ENCODE assay signal across 16 cellular contexts in the genomic region with DNA sequence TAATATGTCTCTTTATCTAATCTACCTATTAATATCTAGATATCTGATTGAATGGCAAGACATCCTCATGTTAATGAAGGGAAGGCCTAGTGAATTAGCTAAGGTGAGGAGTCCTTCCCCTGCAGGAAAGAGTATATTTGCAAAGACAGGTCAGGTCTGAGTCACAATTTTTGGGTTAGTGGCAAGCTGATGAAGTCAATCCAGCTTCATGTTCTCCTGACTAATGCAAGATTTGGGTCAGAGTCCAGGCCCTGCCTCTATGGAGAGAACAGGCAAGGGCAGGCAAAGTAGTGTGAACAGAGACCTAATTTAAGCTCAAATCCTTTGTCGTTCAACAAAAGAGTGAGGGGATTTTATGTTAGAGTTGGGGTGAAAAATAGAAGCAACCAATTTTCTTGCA.
DNase-seq lines count a peak whose midpoint lies in the region; ATAC-seq, FAIRE-seq and TF ChIP-seq lines count a peak whose summit lies in the region.
"Had no signal": no experiment of that assay in that cellular context is flagged by ENCODE, and none has a peak within 500 bp of the region (broad histone marks: within the 10 kb centered on the region; RNA-seq: fewer than 3 reads in every experiment).

No MANE protein-coding gene starts in this region.

- no peaks in the 10 kb centered on the region for H3K79me1 ChIP-seq in H1 (ENCODE audit: low read depth, low read length)

- H3K79me2 ChIP-seq in HepG2 (ENCODE audit: insufficient read depth, low read length) (no peaks in the 10 kb centered on the region), H1 (ENCODE audit: control insufficient read depth in 1 of 2, insufficient read depth in 2 of 2, low read length in 2 of 2) (no peaks in the 10 kb centered on the region)

- H2AFZ ChIP-seq in HepG2 (ENCODE audit: low read length) (no peak overlapping the region), H1 (ENCODE audit: low read length) (0 out of 2 replicates have a peak overlapping the region, but pooled peaks have one; percentile 42)

- no peak overlapping the region for H4K91ac ChIP-seq in H1 (replicated peaks; ENCODE audit: insufficient read length, low read length)

- TF ChIP-seq POLR2A in HepG2 (IDR thresholded peaks at IDR 0.05; ENCODE audit: insufficient read depth in 1 of 2, low read depth in 2 of 2, low read length in 2 of 2) (no peak), H1 (IDR thresholded peaks at IDR 0.05; ENCODE audit: control extremely low read depth in 1 of 2, low read depth in 2 of 2, low read length in 2 of 2) (no peak)

- POLR2A ChIA-PET in HepG2 (lab: Yijun Ruan, JAX) = no interaction called here
- POLR2A ChIA-PET in H1 (lab: Charles Lee; ENCODE audit: partially characterized antibody) = no interaction called here

- H2BK5ac ChIP-seq in H1 (ENCODE audit: low read depth, low read length) = no peak overlapping the region

- BruUV-seq in HepG2 (replicated peaks; lab: Mats Ljungman, UMichigan) = no TSS peak

- peaks cover 0 to 7% (median 0%) of the 10 kb centered on the region in 4 donors for H3K4me1 ChIP-seq in liver (ENCODE audit: control insufficient read depth in 4 of 4, insufficient read depth in 4 of 4, low read length in 3 of 4)
- H3K4me1 ChIP-seq in HepG2 (ENCODE audit: insufficient read depth, low read length) = no peaks in the 10 kb centered on the region
- no peaks in the 10 kb centered on the region for H3K4me1 ChIP-seq in H1 (replicated peaks in 1 of 4; ENCODE audit: control insufficient read depth in 3 of 4, insufficient read depth in 4 of 4, low read length in 3 of 4)
- H3K4me1 ChIP-seq: BLaER1, Caco-2 had no signal

- TF ChIP-seq RAD21 in liver (IDR thresholded peaks at IDR 0.05) (peak; percentile 38 to 55), HepG2 (CRISPR knock-in tag; IDR thresholded peaks at IDR 0.05) (no peak), H1 (IDR thresholded peaks at IDR 0.05 in 1 of 2, conservative IDR thresholded peaks at IDR 0.05 in 1 of 2; ENCODE audit: low read depth in 2 of 2, low read length in 2 of 2) (no peak)

- no peak overlapping the region for H2BK20ac ChIP-seq in H1 (ENCODE audit: low read length)

- H3K23ac ChIP-seq in H1 (ENCODE audit: insufficient read length) = no peak overlapping the region

- DNase-seq in HepG2 (ENCODE audit: low spot score) (no peak), H1 (ENCODE audit: low read depth in 1 of 2, low spot score in 2 of 2) (no peak), left lobe of liver (ENCODE audit: low spot score) (peak; percentile 70), RKO (ENCODE audit: low spot score) (no peak), HUDEP-2 (lab: John Stamatoyannopoulos, UW; ENCODE audit: unreplicated experiment in 76 of 76) (no peak)
- no peak for DNase-seq in activated T-cell treated with anti-CD3 and anti-CD28 coated beads, Interleukin-2, amount 50 U/mL, for 1 hour
- DNase-seq: 8988T; AML-193; Caco-2; CD8-positive, alpha-beta memory T cell; DMS53; GF-D8; H7 had no signal

- H4K5ac ChIP-seq in H1 (ENCODE audit: insufficient read length, low read depth, low read length) = no peak overlapping the region

- intact Hi-C loops in HepG2 (cut with micrococcal nuclease; ENCODE audit: unreplicated experiment) = no loop called here

- no peak overlapping the region for H3K4me3 ChIP-seq in liver (ENCODE audit: low read depth in 1 of 3, low read length in 3 of 3)
- no peak overlapping the region for H3K4me3 ChIP-seq in HepG2 (replicated peaks in 1 of 3; ENCODE audit: insufficient read depth in 1 of 3, low read depth in 2 of 3, low read length in 3 of 3)
- no peak overlapping the region for H3K4me3 ChIP-seq in H1 (ENCODE audit: extremely low read depth in 1 of 4, insufficient read depth in 2 of 4, low read depth in 3 of 4, low read length in 4 of 4)
- H3K4me3 ChIP-seq: BLaER1 had no signal

- H2BK120ac ChIP-seq in H1 (replicated peaks; ENCODE audit: low read depth, low read length) = no peak overlapping the region

- H3K23me2 ChIP-seq in H1 (ENCODE audit: low read depth, low read length) = no peaks in the 10 kb centered on the region

- H3K27ac ChIP-seq in liver (ENCODE audit: low read depth in 1 of 2, low read length in 2 of 2) (no peak overlapping the region), HepG2 (ENCODE audit: extremely low read length, insufficient read depth, low read length) (no peak overlapping the region), H1 (ENCODE audit: low read depth, low read length) (no peak overlapping the region)
- H3K27ac ChIP-seq: BLaER1 had no signal

- in situ Hi-C loops in HepG2 (cut with HindIII; ENCODE audit: extremely low pct_ligation_motif_present, low pct_unique_long_range_greater_than_20kb) = no loop called here

- no peak overlapping the region for H3K4ac ChIP-seq in H1 (replicated peaks; ENCODE audit: insufficient read length, low read depth, low read length)

- no peak overlapping the region for H3K14ac ChIP-seq in H1 (ENCODE audit: insufficient read length)

- H2AK5ac ChIP-seq in H1 (ENCODE audit: low read depth, low read length) = no peak overlapping the region

- TF ChIP-seq EP300 in HepG2 (IDR thresholded peaks at IDR 0.05; ENCODE audit: low read depth in 2 of 2, low read length in 2 of 2) (no peak), HepG2 (CRISPR knock-in tag; IDR thresholded peaks at IDR 0.05; ENCODE audit: borderline replicate concordance) (no peak), H1 (IDR thresholded peaks at IDR 0.05; ENCODE audit: borderline replicate concordance in 1 of 2, low read depth in 2 of 2, low read length in 2 of 2) (no peak)

- no peaks in the 10 kb centered on the region for H3K36me3 ChIP-seq in liver (ENCODE audit: control insufficient read depth in 4 of 4, insufficient read depth in 3 of 4, low read depth in 1 of 4, low read length in 3 of 4)
- no peaks in the 10 kb centered on the region for H3K36me3 ChIP-seq in HepG2 (replicated peaks in 1 of 2; ENCODE audit: control insufficient read depth in 1 of 2, insufficient read depth in 2 of 2, low read length in 2 of 2)
- H3K36me3 ChIP-seq in H1 (ENCODE audit: control insufficient read depth in 2 of 4, insufficient read depth in 4 of 4, low read length in 3 of 4) = no peaks in the 10 kb centered on the region
- H3K36me3 ChIP-seq: BLaER1 had no signal

- WGBS in liver = 47% methylated on average over 1 of the region's 1 CpG
- WGBS in HepG2 (ENCODE audit: low lambda C conversion rate) = 27% methylated on average over 1 of the region's 1 CpG
- WGBS in H1 (ENCODE audit: extremely low coverage in 1 of 2, insufficient coverage in 1 of 2, insufficient read length in 1 of 2, insufficient replicate concordance in 2 of 2, low coverage in 1 of 2, low lambda C conversion rate in 2 of 2, missing lambda C conversion rate in 1 of 2), 2 experiments = 100% methylated on average over 1 of the region's 1 CpG; no CpG with 5 or more reads in 1 of the 2 experiments

- H3K4me2 ChIP-seq in HepG2 (ENCODE audit: low read depth, low read length) (no peak overlapping the region), H1 (ENCODE audit: insufficient read depth in 1 of 2, low read depth in 2 of 2, low read length in 2 of 2) (no peak overlapping the region)
- H3K4me2 ChIP-seq: BLaER1 had no signal

- no peak for FAIRE-seq in HepG2 (lab: Jason Lieb, UNC)
- FAIRE-seq in H1 (lab: Jason Lieb, UNC) = no peak
- FAIRE-seq: GM19239 had no signal

- H4K20me1 ChIP-seq in HepG2 (ENCODE audit: insufficient read depth, low read length) (no peaks in the 10 kb centered on the region), H1 (replicated peaks in 1 of 2; ENCODE audit: control insufficient read depth in 1 of 2, insufficient read depth in 2 of 2, low read length in 2 of 2) (no peaks in the 10 kb centered on the region)
- H4K20me1 ChIP-seq: BLaER1 had no signal

- H2BK15ac ChIP-seq in H1 (ENCODE audit: low read length) = no peak overlapping the region

- H3K9me3 ChIP-seq in liver (ENCODE audit: control insufficient read depth in 4 of 4, low read length in 3 of 4) = no peaks in the 10 kb centered on the region
- no peaks in the 10 kb centered on the region for H3K9me3 ChIP-seq in HepG2 (ENCODE audit: low read length)
- no peaks in the 10 kb centered on the region for H3K9me3 ChIP-seq in H1 (ENCODE audit: insufficient read depth in 2 of 2, low read depth in 1 of 2, low read length in 1 of 2)
- H3K9me3 ChIP-seq: BLaER1, Caco-2 had no signal

- no peak overlapping the region for H3K18ac ChIP-seq in H1 (ENCODE audit: extremely low read depth, low read length)

- no peak overlapping the region for H3K56ac ChIP-seq in H1 (replicated peaks; ENCODE audit: insufficient read length, low read depth, low read length)

- no peak overlapping the region for H2BK12ac ChIP-seq in H1 (ENCODE audit: low read depth, low read length)

- H4K8ac ChIP-seq in H1 (ENCODE audit: extremely low read depth, insufficient read depth, low read length) = no peak overlapping the region

- TF ChIP-seq CTCF in liver (IDR thresholded peaks at IDR 0.05; ENCODE audit: low read depth, low read length, missing input control) (no peak), HepG2 (CRISPR knock-in tag; IDR thresholded peaks at IDR 0.05) (no peak), H1 (IDR thresholded peaks at IDR 0.05; ENCODE audit: control extremely low read depth in 1 of 3, insufficient read depth in 1 of 3, low read depth in 1 of 3, low read length in 3 of 3) (no peak)

- H3K9ac ChIP-seq in liver (ENCODE audit: low read depth in 1 of 2, low read length in 2 of 2) = no peak overlapping the region
- no peak overlapping the region for H3K9ac ChIP-seq in HepG2 (ENCODE audit: insufficient read depth, low read depth, low read length)
- H3K9ac ChIP-seq in H1 (replicated peaks in 1 of 4; ENCODE audit: extremely low read depth in 1 of 4, low read depth in 3 of 4, low read length in 3 of 4) = no peak overlapping the region
- H3K9ac ChIP-seq: BLaER1 had no signal

- CTCF ChIA-PET in HepG2 (lab: Yijun Ruan, JAX; ENCODE audit: low intra/inter-chr PET ratio, low total read pairs) (no interaction called here), H1 (lab: Charles Lee; ENCODE audit: partially characterized antibody) (interaction anchor here (0.5 to 1.5 kb wide), 3 partner anchors 8 to 617 kb away, joined by 3 to 5 read pairs (median 4); no protein-coding TSS in a partner anchor)

- ATAC-seq in HepG2 (no peak), left lobe of liver (peak; percentile 99)

- H3K27me3 ChIP-seq in liver (ENCODE audit: control insufficient read depth in 4 of 4, insufficient read depth in 4 of 4, low read length in 3 of 4) (no peaks in the 10 kb centered on the region), HepG2 (ENCODE audit: control insufficient read depth in 1 of 2, insufficient read depth in 2 of 2, low read length in 2 of 2) (no peaks in the 10 kb centered on the region), H1 (replicated peaks in 1 of 4; ENCODE audit: control insufficient read depth in 3 of 4, extremely low read depth in 1 of 4, insufficient read depth in 3 of 4, low read length in 3 of 4) (no peaks in the 10 kb centered on the region)
- H3K27me3 ChIP-seq: BLaER1 had no signal

TF ChIP-seq in liver, 16 proteins besides CTCF, POLR2A, EP300 and RAD21 (continues in another document):
- TF ChIP-seq RXRA (IDR thresholded peaks at IDR 0.05) (peak; percentile 40 to 58), YY1 (IDR thresholded peaks at IDR 0.05) (peak; percentile 69)

TF ChIP-seq in HepG2, 621 proteins besides CTCF, POLR2A, EP300 and RAD21 (continues in another document):
- no peak for TF ChIP-seq SYNCRIP (IDR thresholded peaks at IDR 0.05; ENCODE audit: insufficient read depth, low read depth, low read length)
- no peak for TF ChIP-seq ARNTL (CRISPR knock-in tag; IDR thresholded peaks at IDR 0.05)

TF ChIP-seq in H1, 55 proteins besides CTCF, POLR2A, EP300 and RAD21 (continues in another document):
- TF ChIP-seq YY1 (IDR thresholded peaks at IDR 0.05; ENCODE audit: low read depth, low read length) = no peak
